ENCODE assay signal across 8 cellular contexts in the genomic region with DNA sequence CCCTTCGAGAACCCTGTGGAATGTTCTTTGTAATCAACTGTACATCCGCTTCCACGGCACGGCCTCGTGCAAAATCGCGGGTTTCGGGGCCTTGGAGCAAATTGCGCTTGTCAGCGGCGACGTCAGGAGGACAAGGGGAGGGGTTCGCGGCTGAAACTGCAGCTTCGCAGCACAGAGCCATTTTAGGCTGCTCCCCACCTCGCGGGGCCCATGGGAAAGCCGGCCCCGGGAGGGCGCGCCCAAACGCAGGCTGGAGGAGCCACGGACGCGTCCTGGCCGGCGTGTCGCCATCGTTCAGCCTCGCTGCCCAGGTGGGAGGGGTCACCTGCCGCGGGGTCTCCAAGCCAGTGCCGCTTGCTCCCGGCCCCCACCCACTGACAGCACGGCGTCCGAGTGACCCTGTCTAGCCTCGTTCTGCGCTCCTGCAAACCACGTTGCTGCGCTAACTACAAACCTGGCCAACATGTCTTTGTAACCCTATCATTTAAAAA. TPM values are rescaled to one million over a fixed set of nuclear protein-coding genes. Genes with fewer than 3 reads are reported as not detected.
DNase-seq lines count a peak whose midpoint lies in the region; ATAC-seq and TF ChIP-seq lines count a peak whose summit lies in the region.

No MANE protein-coding gene starts in this region.

- H3K4me1 ChIP-seq in OCI-LY7 (ENCODE audit: insufficient read depth, low read length, poor library complexity, severe bottlenecking) (peaks cover 16% of the 10 kb centered on the region), smooth muscle cell (ENCODE audit: low read depth) (peaks cover 6% of the 10 kb centered on the region)

- H3K9me2 ChIP-seq in OCI-LY7 (ENCODE audit: insufficient read depth, low read length), result no peaks in the 10 kb centered on the region

- H3F3A ChIP-seq in smooth muscle cell (ENCODE audit: low read depth), result no peaks in the 10 kb centered on the region

- peaks cover 41% of the 10 kb centered on the region for H3K27me3 ChIP-seq in smooth muscle cell (ENCODE audit: low read depth)

- no TSS peak for BruUV-seq in OCI-LY7 (replicated peaks; lab: Mats Ljungman, UMichigan)

- no peak overlapping the region for H3K27ac ChIP-seq in OCI-LY7 (ENCODE audit: low read depth, low read length, poor library complexity, severe bottlenecking)
- no peak overlapping the region for H3K27ac ChIP-seq in smooth muscle cell (ENCODE audit: low read depth)

- H3K9me3 ChIP-seq in OCI-LY7 (ENCODE audit: low read length), result no peaks in the 10 kb centered on the region
- no peaks in the 10 kb centered on the region for H3K9me3 ChIP-seq in smooth muscle cell (replicated peaks; ENCODE audit: low read depth)

- peak; percentile 11 for ATAC-seq in GM19324 (IDR thresholded peaks at IDR 0.05; ENCODE audit: low FRiP score, unreplicated experiment)
- no peak for ATAC-seq in HG03025 (IDR thresholded peaks at IDR 0.05; ENCODE audit: low FRiP score, unreplicated experiment)

- no peaks in the 10 kb centered on the region for H4K20me1 ChIP-seq in OCI-LY7 (ENCODE audit: insufficient read depth, low read length)
- no peaks in the 10 kb centered on the region for H4K20me1 ChIP-seq in smooth muscle cell (ENCODE audit: low read depth)

- intact Hi-C loops in OCI-LY7 (cut with micrococcal nuclease; ENCODE audit: unreplicated experiment), result loop anchor here (2.0 kb wide), 2 partner anchors 147 to 287 kb away; no protein-coding TSS in a partner anchor

- peaks cover 18% of the 10 kb centered on the region; the same call in 1 of the 2 replicates for H3K79me2 ChIP-seq in OCI-LY7 (ENCODE audit: insufficient read depth, low read depth, low read length)
- no peaks in the 10 kb centered on the region for H3K79me2 ChIP-seq in smooth muscle cell (ENCODE audit: low read depth)

- H3K36me3 ChIP-seq in OCI-LY7 (ENCODE audit: insufficient read depth, low read length) (no peaks in the 10 kb centered on the region), smooth muscle cell (ENCODE audit: low read depth) (no peaks in the 10 kb centered on the region)

- H3K4me2 ChIP-seq in OCI-LY7 (ENCODE audit: low read length), result peak overlapping the region; percentile 93
- H3K4me2 ChIP-seq in smooth muscle cell, result peak overlapping the region; percentile 88

- DNase-seq in OCI-LY7 (ENCODE audit: low spot score) (no peak), astrocyte of the hippocampus (ENCODE audit: low read depth, low spot score) (peak; percentile 75), iPS-NIHi11 (ENCODE audit: low spot score) (peak; percentile 23), smooth muscle cell (lab: John Stamatoyannopoulos, UW; ENCODE audit: unreplicated experiment) (no peak), NCI-H526 treated with DMSO at 0.1 percent for 48 hours (lab: John Stamatoyannopoulos, UW) (no peak), GOT3 (lab: John Stamatoyannopoulos, UW) (no peak)

- WGBS in smooth muscle cell (ENCODE audit: low lambda C conversion rate), result under 1% methylated on average over 32 of the region's 41 CpGs

- CTCF ChIA-PET in OCI-LY7 (lab: Charles Lee; ENCODE audit: unreplicated experiment), result interaction anchor here (1.0 kb wide), 1 partner anchor 490 kb away, joined by 3 read pairs; no protein-coding TSS in a partner anchor

- H3K4me3 ChIP-seq in OCI-LY7 (ENCODE audit: low read depth, low read length, poor library complexity, severe bottlenecking) (peak overlapping the region; percentile 95), smooth muscle cell (peak overlapping the region; percentile 89)

- POLR2A ChIA-PET in OCI-LY7 (lab: Charles Lee), result no interaction called here

- H2AFZ ChIP-seq in OCI-LY7 (ENCODE audit: low read length), result no peak overlapping the region
- H2AFZ ChIP-seq in smooth muscle cell (ENCODE audit: low read depth), result peak overlapping the region; percentile 95

- peak overlapping the region; percentile 44 for H3K9ac ChIP-seq in smooth muscle cell (ENCODE audit: low read depth)

- no peak for TF ChIP-seq CTCF in OCI-LY7 (conservative IDR thresholded peaks at IDR 0.05; ENCODE audit: low read length)
- no peak for TF ChIP-seq CTCF in smooth muscle cell (IDR thresholded peaks at IDR 0.05; ENCODE audit: borderline replicate concordance, insufficient read depth, poor library complexity, severe bottlenecking)

RNA-seq across cellular contexts. Expression of gene SFMBT2, which starts 2.8 kb away (rescaled TPM):
- total RNA-seq in OCI-LY7 (2014; rRNA removed; shearing (Covaris generic)), result 5.1 and 7.9 TPM in 2 replicates
- 7.0 and 8.3 TPM in 2 replicates for total RNA-seq in OCI-LY7 (2022)
- 1.4 and 2.5 TPM in 2 replicates for total RNA-seq in smooth muscle cell
- 0.60 and 0.90 TPM in 2 replicates for polyA plus RNA-seq in smooth muscle cell

Comparison
In these comparisons a context has a peak if more than half of its experiments do, and no peak if none do; other contexts are left out.
1. DNase-seq: peak in astrocyte of the hippocampus (single experiment) and iPS-NIHi11 (single experiment); none in OCI-LY7 (single experiment), smooth muscle cell (single experiment), NCI-H526 treated with DMSO at 0.1 percent for 48 hours (single experiment) and GOT3 (single experiment).